In genomic region chr2:231315896-231316295, GRCh38 we compare ENCODE assay signal across 25 cellular contexts.
A peak's percentile ranks its signal among the peaks of the same experiment; 100 is the strongest.
DNase-seq lines count a peak whose midpoint lies in the region; ATAC-seq lines count a peak whose summit lies in the region.
"Had no signal": no experiment of that assay in that cellular context is flagged by ENCODE, and none has a peak within 500 bp of the region (broad histone marks: within the 10 kb centered on the region; RNA-seq: fewer than 3 reads in every experiment).

No MANE protein-coding gene starts in this region.

- H3K27me3 Mint-ChIP-seq in stimulated activated naive CD8-positive, alpha-beta T cell treated with anti-CD3 and anti-CD28 coated beads, Interleukin-15, Interleukin-2, amounts not matched to agents 100 ng/mL and 50 ng/mL, for 24 hours, result no peaks in the 10 kb centered on the region
- H3K27me3 Mint-ChIP-seq in activated T-cell treated with anti-CD3 and anti-CD28 coated beads, Interleukin-2, amount 50 U/mL, for 4 hours (ENCODE audit: low read depth), result peaks cover 2% of the 10 kb centered on the region
- H3K27me3 Mint-ChIP-seq in activated naive CD4-positive, alpha-beta T cell treated with anti-CD3 and anti-CD28 coated beads, Interleukin-2, amount 10 ng/mL, durations not matched to agents 7 days and 5 days, result peaks cover 12% of the 10 kb centered on the region
- H3K27me3 Mint-ChIP-seq: progenitor cell of endocrine pancreas had no signal

- CTCF ChIA-PET in activated naive CD4-positive, alpha-beta T cell treated with anti-CD3 and anti-CD28 coated beads, Interleukin-2, amount 10 ng/mL, durations not matched to agents 7 days and 5 days (lab: Charles Lee), result no interaction called here

- peaks cover 7% of the 10 kb centered on the region for H3K4me1 Mint-ChIP-seq in stimulated activated naive CD8-positive, alpha-beta T cell treated with anti-CD3 and anti-CD28 coated beads, Interleukin-15, Interleukin-2, amounts not matched to agents 100 ng/mL and 50 ng/mL, for 24 hours (ENCODE audit: low read depth)
- H3K4me1 Mint-ChIP-seq in activated T-cell treated with anti-CD3 and anti-CD28 coated beads, Interleukin-2, amount 50 U/mL, for 4 hours (ENCODE audit: low read depth), result no peaks in the 10 kb centered on the region
- H3K4me1 Mint-ChIP-seq in activated naive CD4-positive, alpha-beta T cell treated with anti-CD3 and anti-CD28 coated beads, Interleukin-2, amount 10 ng/mL, durations not matched to agents 7 days and 5 days, result no peaks in the 10 kb centered on the region
- H3K4me1 Mint-ChIP-seq: activated naive CD4-positive, alpha-beta T cell treated with anti-CD3 and anti-CD28 coated beads, Interleukin-2, amount 50 U/mL, for 24 hours; mesothelial cell of epicardium; T-helper 17 cell had no signal

- H3K4me3 Mint-ChIP-seq in stimulated activated naive CD8-positive, alpha-beta T cell treated with anti-CD3 and anti-CD28 coated beads, Interleukin-15, Interleukin-2, amounts not matched to agents 100 ng/mL and 50 ng/mL, for 24 hours, result no peak overlapping the region
- no peak overlapping the region for H3K4me3 Mint-ChIP-seq in activated T-cell treated with anti-CD3 and anti-CD28 coated beads, Interleukin-2, amount 50 U/mL, for 4 hours
- no peak overlapping the region for H3K4me3 Mint-ChIP-seq in activated naive CD4-positive, alpha-beta T cell treated with anti-CD3 and anti-CD28 coated beads, Interleukin-2, amount 10 ng/mL, durations not matched to agents 7 days and 5 days
- H3K4me3 Mint-ChIP-seq: activated CD4-positive, alpha-beta memory T cell treated with anti-CD3 and anti-CD28 coated beads for 36 hours; activated naive CD4-positive, alpha-beta T cell treated with anti-CD3 and anti-CD28 coated beads, Interleukin-2, amount 50 U/mL, for 24 hours; effector memory CD8-positive, alpha-beta T cell; mesothelial cell of epicardium; T-helper 17 cell had no signal

- peak overlapping the region; percentile 26 for H3K27ac Mint-ChIP-seq in stimulated activated naive CD8-positive, alpha-beta T cell treated with anti-CD3 and anti-CD28 coated beads, Interleukin-15, Interleukin-2, amounts not matched to agents 100 ng/mL and 50 ng/mL, for 24 hours
- no peak overlapping the region for H3K27ac Mint-ChIP-seq in activated naive CD4-positive, alpha-beta T cell treated with anti-CD3 and anti-CD28 coated beads, Interleukin-2, amount 10 ng/mL, durations not matched to agents 7 days and 5 days
- H3K27ac Mint-ChIP-seq: activated CD4-positive, alpha-beta memory T cell treated with anti-CD3 and anti-CD28 coated beads for 36 hours; activated naive CD4-positive, alpha-beta T cell treated with anti-CD3 and anti-CD28 coated beads, Interleukin-2, amount 50 U/mL, for 24 hours; mesothelial cell of epicardium; progenitor cell of endocrine pancreas; T-helper 17 cell had no signal

- H3K9me3 Mint-ChIP-seq in stimulated activated naive CD8-positive, alpha-beta T cell treated with anti-CD3 and anti-CD28 coated beads, Interleukin-15, Interleukin-2, amounts not matched to agents 100 ng/mL and 50 ng/mL, for 24 hours, result peaks cover 25% of the 10 kb centered on the region
- peaks cover 14% of the 10 kb centered on the region for H3K9me3 Mint-ChIP-seq in activated T-cell treated with anti-CD3 and anti-CD28 coated beads, Interleukin-2, amount 50 U/mL, for 4 hours
- H3K9me3 Mint-ChIP-seq in activated naive CD4-positive, alpha-beta T cell treated with anti-CD3 and anti-CD28 coated beads, Interleukin-2, amount 10 ng/mL, durations not matched to agents 7 days and 5 days, result peaks cover 5% of the 10 kb centered on the region

- DNase-seq in stimulated activated naive CD8-positive, alpha-beta T cell treated with anti-CD3 and anti-CD28 coated beads, Interleukin-15, Interleukin-2, amounts not matched to agents 100 U/mL and 50 U/mL, for 24 hours, result no peak
- DNase-seq in SIG-M5 treated with dmso at 0.1 percent for 504 hours (lab: John Stamatoyannopoulos, UW; ENCODE audit: unreplicated experiment), result peak; percentile 77
- DNase-seq in SW480 (ENCODE audit: low spot score), result no peak
- no peak for DNase-seq in activated T-cell treated with anti-CD3 and anti-CD28 coated beads, Interleukin-2, amount 50 U/mL, for 4 hours
- no peak for DNase-seq in NCI-H510A (lab: John Stamatoyannopoulos, UW)
- no peak for DNase-seq in activated naive CD4-positive, alpha-beta T cell treated with anti-CD3 and anti-CD28 coated beads, Interleukin-2, amount 10 ng/mL, durations not matched to agents 7 days and 5 days
- DNase-seq: activated CD4-positive, alpha-beta memory T cell treated with anti-CD3 and anti-CD28 coated beads for 36 hours; activated T-cell treated with anti-CD3 and anti-CD28 coated beads, Interleukin-2, amount 50 U/mL, for 1 hour; effector memory CD8-positive, alpha-beta T cell; H7; left cardiac atrium; NCI-H1048; NCI-H2081; NCI-H446; small intestine; stimulated activated CD4-positive, alpha-beta T cell treated with anti-CD3 and anti-CD28 coated beads, Interleukin-4, amount 100 ng/mL, for 1 hour; T-helper 17 cell; WERI-Rb-1 had no signal

- H3K36me3 Mint-ChIP-seq in stimulated activated naive CD8-positive, alpha-beta T cell treated with anti-CD3 and anti-CD28 coated beads, Interleukin-15, Interleukin-2, amounts not matched to agents 100 ng/mL and 50 ng/mL, for 24 hours (ENCODE audit: low read depth), result peaks cover 17% of the 10 kb centered on the region
- peaks cover 4% of the 10 kb centered on the region for H3K36me3 Mint-ChIP-seq in activated T-cell treated with anti-CD3 and anti-CD28 coated beads, Interleukin-2, amount 50 U/mL, for 4 hours (ENCODE audit: insufficient read depth)
- H3K36me3 Mint-ChIP-seq in activated naive CD4-positive, alpha-beta T cell treated with anti-CD3 and anti-CD28 coated beads, Interleukin-2, amount 10 ng/mL, durations not matched to agents 7 days and 5 days, result no peaks in the 10 kb centered on the region

- ATAC-seq in stimulated activated naive CD8-positive, alpha-beta T cell treated with anti-CD3 and anti-CD28 coated beads, Interleukin-15, Interleukin-2, amounts not matched to agents 100 U/mL and 50 U/mL, for 24 hours, result no peak
- peak; percentile 39 for ATAC-seq in HG03565 (IDR thresholded peaks at IDR 0.05; ENCODE audit: unreplicated experiment)
- ATAC-seq in activated T-cell treated with anti-CD3 and anti-CD28 coated beads, Interleukin-2, amount 50 U/mL, for 4 hours, result no peak
- ATAC-seq: effector memory CD8-positive, alpha-beta T cell; K562; left cardiac atrium; Right ventricle myocardium inferior; T-helper 17 cell had no signal
